In genomic region chr6:13135152-13135551, GRCh38 we compare ENCODE assay signal across 17 cellular contexts.
"Had no signal": no experiment of that assay in that cellular context is flagged by ENCODE, and none has a peak within 500 bp of the region (broad histone marks: within the 10 kb centered on the region; RNA-seq: fewer than 3 reads in every experiment).

No MANE protein-coding gene starts in this region.

- DNase-seq: effector memory CD4-positive, alpha-beta T cell; gastrocnemius medialis; heart right ventricle; hypothalamus; kidney glomerular epithelial cell; mammary epithelial cell; naive thymus-derived CD4-positive, alpha-beta T cell; psoas muscle; retina; stimulated activated naive CD4-positive, alpha-beta T cell treated with Interleukin-2 at 50 U/mL for 16 hours; trophoblast cell had no signal

- H3K9me3 ChIP-seq: esophagus muscularis mucosa, gastrocnemius medialis, heart right ventricle, neutrophil, psoas muscle had no signal

- H3K27ac ChIP-seq: epithelial cell of prostate, esophagus muscularis mucosa, gastrocnemius medialis, heart right ventricle, neutrophil, psoas muscle had no signal

- H3K36me3 ChIP-seq: esophagus muscularis mucosa, gastrocnemius medialis, heart right ventricle, neutrophil had no signal

- H3K4me1 ChIP-seq: esophagus muscularis mucosa, gastrocnemius medialis, psoas muscle had no signal

- FAIRE-seq: islet of Langerhans had no signal

- H3K4me3 ChIP-seq: esophagus muscularis mucosa, gastrocnemius medialis, heart right ventricle, psoas muscle had no signal

- ATAC-seq: gastrocnemius medialis; left lobe of liver; naive thymus-derived CD4-positive, alpha-beta T cell; psoas muscle; sciatic nerve had no signal

- H3K27me3 ChIP-seq: esophagus muscularis mucosa, gastrocnemius medialis, heart right ventricle, neutrophil had no signal
